25 cellular contexts compared by ENCODE assay signal in the genomic region with DNA sequence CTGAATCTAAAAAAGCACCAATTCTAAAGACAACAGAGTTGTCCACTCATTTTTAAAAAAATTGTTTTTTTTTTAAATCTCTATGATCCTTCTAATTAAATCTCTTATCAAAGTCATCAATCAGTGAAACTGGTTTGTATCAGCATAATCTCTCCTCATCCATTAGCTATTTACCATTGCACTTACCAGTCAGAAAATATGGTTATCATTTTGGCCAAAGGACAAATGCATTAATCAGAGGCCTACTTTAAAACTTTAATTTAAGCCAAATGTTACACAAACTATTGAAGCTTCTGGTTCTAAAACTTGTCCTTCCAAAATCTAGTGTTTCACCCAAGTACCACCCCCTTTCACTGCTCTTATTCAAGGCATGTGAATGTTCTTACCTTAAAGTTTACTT. TPM values are rescaled to one million over a fixed set of nuclear protein-coding genes. Genes with fewer than 3 reads are reported as not detected.
DNase-seq lines count a peak whose midpoint lies in the region; ATAC-seq and TF ChIP-seq lines count a peak whose summit lies in the region.
"Had no signal": no experiment of that assay in that cellular context is flagged by ENCODE, and none has a peak within 500 bp of the region (broad histone marks: within the 10 kb centered on the region; RNA-seq: fewer than 3 reads in every experiment).

No MANE protein-coding gene starts in this region.

- H3K4me3 ChIP-seq in stomach: no peak overlapping the region

- peaks cover 47% of the 10 kb centered on the region for H3K36me3 Mint-ChIP-seq in activated CD4-positive, alpha-beta T cell treated with anti-CD3 and anti-CD28 coated beads for 36 hours (ENCODE audit: low read depth)
- peaks cover 21% of the 10 kb centered on the region for H3K36me3 Mint-ChIP-seq in natural killer cell
- peaks cover 25% of the 10 kb centered on the region for H3K36me3 Mint-ChIP-seq in natural killer cell treated with Interleukin-12 subunit alpha and Interleukin-12 subunit beta and Interleukin-15 and Interleukin-18, amount 100 ng/mL, for 72 hours
- H3K36me3 Mint-ChIP-seq in mesothelial cell of epicardium: peaks cover 31% of the 10 kb centered on the region
- peaks cover 75% of the 10 kb centered on the region for H3K36me3 Mint-ChIP-seq in activated T-helper 17 cell treated with anti-CD3 and anti-CD28 coated beads, Interleukin-2, amount 50 U/mL, for 72 hours (ENCODE audit: low read depth)

- intact Hi-C loops in activated CD4-positive, alpha-beta T cell treated with anti-CD3 and anti-CD28 coated beads for 36 hours (cut with DNase I, micrococcal nuclease): no loop called here
- intact Hi-C loops in natural killer cell (cut with micrococcal nuclease) (loop anchor here (10.0 kb wide), 1 partner anchor 428 kb away; no protein-coding TSS in a partner anchor), stomach (cut with DNase I; ENCODE audit: low total_unique reads) (no loop called here)

- H3K9me3 ChIP-seq in stomach: no peaks in the 10 kb centered on the region

- peak overlapping the region; percentile 37 for H3K27ac Mint-ChIP-seq in activated CD4-positive, alpha-beta T cell treated with anti-CD3 and anti-CD28 coated beads for 36 hours
- H3K27ac Mint-ChIP-seq in natural killer cell: peak overlapping the region; percentile 6 to 50
- no peak overlapping the region for H3K27ac Mint-ChIP-seq in natural killer cell treated with Interleukin-12 subunit alpha and Interleukin-12 subunit beta and Interleukin-15 and Interleukin-18, amount 100 ng/mL, for 72 hours
- peak overlapping the region; percentile 73 for H3K27ac Mint-ChIP-seq in mesothelial cell of epicardium
- H3K27ac Mint-ChIP-seq in activated T-helper 17 cell treated with anti-CD3 and anti-CD28 coated beads, Interleukin-2, amount 50 U/mL, for 72 hours: no peak overlapping the region
- H3K27ac Mint-ChIP-seq: B cell had no signal

- H3K4me1 ChIP-seq in stomach: peaks cover 10 to 42% (median 33%) of the 10 kb centered on the region in 4 donors

- no peak for DNase-seq in activated CD4-positive, alpha-beta T cell treated with anti-CD3 and anti-CD28 coated beads for 36 hours
- no peak for DNase-seq in activated CD4-positive, alpha-beta T cell treated with anti-CD3 and anti-CD28 coated beads, Interleukin-2, amount 50 U/mL, for 48 hours
- DNase-seq in natural killer cell (no peak), mesothelial cell of epicardium (ENCODE audit: low spot score in 2 of 2, unreplicated experiment in 2 of 2) (no peak), NCI-H1694 (lab: John Stamatoyannopoulos, UW) (no peak), stomach (no peak)
- DNase-seq in natural killer cell treated with Interleukin-12 subunit alpha and Interleukin-12 subunit beta and Interleukin-15 and Interleukin-18, amount 100 ng/mL, for 72 hours (ENCODE audit: low spot score): no peak
- DNase-seq: Calu3, DMS79 treated with DMSO at 0.1 percent for 48 hours, GF-D8, NCI-H1048, NCI-H1417, NCI-H1694 treated with DMSO at 0.1 percent for 48 hours, NCI-H2081 treated with DMSO at 0.1 percent for 48 hours, NCI-H2171, NCI-H226, NCI-H524, NCI-H774 had no signal

- peaks cover 38% of the 10 kb centered on the region for H3K4me1 Mint-ChIP-seq in activated CD4-positive, alpha-beta T cell treated with anti-CD3 and anti-CD28 coated beads for 36 hours
- H3K4me1 Mint-ChIP-seq in natural killer cell: peaks cover 34 to 41% of the 10 kb centered on the region in 2 donors
- peaks cover 19 to 22% of the 10 kb centered on the region in 2 donors for H3K4me1 Mint-ChIP-seq in natural killer cell treated with Interleukin-12 subunit alpha and Interleukin-12 subunit beta and Interleukin-15 and Interleukin-18, amount 100 ng/mL, for 72 hours (ENCODE audit: low read depth in 2 of 2)
- peaks cover 17% of the 10 kb centered on the region for H3K4me1 Mint-ChIP-seq in mesothelial cell of epicardium
- H3K4me1 Mint-ChIP-seq in activated T-helper 17 cell treated with anti-CD3 and anti-CD28 coated beads, Interleukin-2, amount 50 U/mL, for 72 hours: peaks cover 10% of the 10 kb centered on the region

- peaks cover 22 to 61% (median 55%) of the 10 kb centered on the region in 4 donors for H3K36me3 ChIP-seq in stomach

- no peaks in the 10 kb centered on the region for H3K27me3 ChIP-seq in stomach

- H3K9me3 Mint-ChIP-seq in activated CD4-positive, alpha-beta T cell treated with anti-CD3 and anti-CD28 coated beads for 36 hours (ENCODE audit: low read depth): no peaks in the 10 kb centered on the region
- H3K9me3 Mint-ChIP-seq in natural killer cell (no peaks in the 10 kb centered on the region), mesothelial cell of epicardium (no peaks in the 10 kb centered on the region)
- H3K9me3 Mint-ChIP-seq in natural killer cell treated with Interleukin-12 subunit alpha and Interleukin-12 subunit beta and Interleukin-15 and Interleukin-18, amount 100 ng/mL, for 72 hours: no peaks in the 10 kb centered on the region
- no peaks in the 10 kb centered on the region for H3K9me3 Mint-ChIP-seq in activated T-helper 17 cell treated with anti-CD3 and anti-CD28 coated beads, Interleukin-2, amount 50 U/mL, for 72 hours
- H3K9me3 Mint-ChIP-seq: IgD-negative memory B cell had no signal

- no peak for ATAC-seq in activated CD4-positive, alpha-beta T cell treated with anti-CD3 and anti-CD28 coated beads for 36 hours
- no peak for ATAC-seq in natural killer cell
- ATAC-seq in natural killer cell treated with Interleukin-12 subunit alpha and Interleukin-12 subunit beta and Interleukin-15 and Interleukin-18, amount 100 ng/mL, for 72 hours: no peak
- ATAC-seq in activated T-helper 17 cell treated with anti-CD3 and anti-CD28 coated beads, Interleukin-2, amount 50 U/mL, for 72 hours (replicated peaks): no peak

- H3K27ac ChIP-seq in stomach: no peak overlapping the region
- H3K27ac ChIP-seq: 22Rv1, C4-2B, HL-60, KMS-11 had no signal

- H3K4me3 Mint-ChIP-seq in activated CD4-positive, alpha-beta T cell treated with anti-CD3 and anti-CD28 coated beads for 36 hours: no peak overlapping the region
- H3K4me3 Mint-ChIP-seq in natural killer cell (no peak overlapping the region), mesothelial cell of epicardium (no peak overlapping the region)
- no peak overlapping the region for H3K4me3 Mint-ChIP-seq in natural killer cell treated with Interleukin-12 subunit alpha and Interleukin-12 subunit beta and Interleukin-15 and Interleukin-18, amount 100 ng/mL, for 72 hours
- H3K4me3 Mint-ChIP-seq in activated T-helper 17 cell treated with anti-CD3 and anti-CD28 coated beads, Interleukin-2, amount 50 U/mL, for 72 hours: no peak overlapping the region
- H3K4me3 Mint-ChIP-seq: B cell had no signal

- no peak for TF ChIP-seq POLR2A in stomach (IDR thresholded peaks at IDR 0.05)

- POLR2A ChIA-PET in activated CD4-positive, alpha-beta T cell treated with anti-CD3 and anti-CD28 coated beads for 36 hours (lab: Charles Lee): no interaction called here

- no peaks in the 10 kb centered on the region for H3K27me3 Mint-ChIP-seq in activated CD4-positive, alpha-beta T cell treated with anti-CD3 and anti-CD28 coated beads for 36 hours
- H3K27me3 Mint-ChIP-seq in natural killer cell (ENCODE audit: low read depth in 2 of 2) (no peaks in the 10 kb centered on the region), mesothelial cell of epicardium (ENCODE audit: low read depth) (no peaks in the 10 kb centered on the region)
- H3K27me3 Mint-ChIP-seq in natural killer cell treated with Interleukin-12 subunit alpha and Interleukin-12 subunit beta and Interleukin-15 and Interleukin-18, amount 100 ng/mL, for 72 hours: no peaks in the 10 kb centered on the region
- no peaks in the 10 kb centered on the region for H3K27me3 Mint-ChIP-seq in activated T-helper 17 cell treated with anti-CD3 and anti-CD28 coated beads, Interleukin-2, amount 50 U/mL, for 72 hours
- H3K27me3 Mint-ChIP-seq: B cell, IgD-negative memory B cell had no signal

- CTCF ChIA-PET in activated CD4-positive, alpha-beta T cell treated with anti-CD3 and anti-CD28 coated beads for 36 hours (lab: Charles Lee): interaction anchor here (0.6 to 1.3 kb wide), 3 partner anchors 21 to 502 kb away, joined by 3 to 6 read pairs (median 4); no protein-coding TSS in a partner anchor

- no peak for TF ChIP-seq CTCF in natural killer cell (IDR thresholded peaks at IDR 0.05)
- no peak for TF ChIP-seq CTCF in mesothelial cell of epicardium (IDR thresholded peaks at IDR 0.05; ENCODE audit: unreplicated experiment)
- TF ChIP-seq CTCF in stomach (IDR thresholded peaks at IDR 0.05): no peak

- TF ChIP-seq EP300 in stomach (IDR thresholded peaks at IDR 0.05): no peak

RNA-seq across cellular contexts. Expression of gene C18orf32, which starts 3.8 kb away (rescaled TPM):
- total RNA-seq in activated CD4-positive, alpha-beta T cell treated with anti-CD3 and anti-CD28 coated beads for 36 hours: 10 to 100 TPM; 12.7 to 20.0 TPM
- 10 to 100 TPM; 18.8 to 28.0 (median 23.9) TPM for total RNA-seq in natural killer cell
- total RNA-seq in natural killer cell treated with Interleukin-12 subunit alpha and Interleukin-12 subunit beta and Interleukin-15 and Interleukin-18, amount 100 ng/mL, for 72 hours: 10 to 100 TPM; 14.4 to 40.8 TPM
- total RNA-seq in mesothelial cell of epicardium: 31.6 to 40.8 TPM (median 35.3 TPM) in 3 replicates
- 10 to 100 TPM; 15.6 to 17.4 TPM for total RNA-seq in activated T-helper 17 cell treated with anti-CD3 and anti-CD28 coated beads, Interleukin-2, amount 50 U/mL, for 72 hours
- 100 to 1,000 TPM in 1 of 5 donors, 10 to 100 TPM in 3, under 1 TPM in 1; 0.58 to 186 (median 22.3) TPM for total RNA-seq in stomach
- 100 to 1,000 TPM in 1 of 3 donors, 10 to 100 TPM in 2; 65.9 to 124 (median 75.1) TPM for polyA plus RNA-seq in stomach

RNA-seq across cellular contexts. Expression of gene RPL17, which starts 9.1 kb away (rescaled TPM):
- total RNA-seq in activated CD4-positive, alpha-beta T cell treated with anti-CD3 and anti-CD28 coated beads for 36 hours: 1,000 to 10,000 TPM; 2,340 to 2,373 TPM
- total RNA-seq in natural killer cell (1,000 to 10,000 TPM; 1,115 to 1,338 (median 1,336) TPM), mesothelial cell of epicardium (2,110 to 2,217 TPM (median 2,192 TPM) in 3 replicates), stomach (1,000 to 10,000 TPM; 1,310 to 2,416 (median 1,610) TPM)
- 1,000 to 10,000 TPM; 1,051 to 1,176 TPM for total RNA-seq in natural killer cell treated with Interleukin-12 subunit alpha and Interleukin-12 subunit beta and Interleukin-15 and Interleukin-18, amount 100 ng/mL, for 72 hours
- total RNA-seq in activated T-helper 17 cell treated with anti-CD3 and anti-CD28 coated beads, Interleukin-2, amount 50 U/mL, for 72 hours: 1,000 to 10,000 TPM; 1,803 to 1,918 TPM
- polyA plus RNA-seq in stomach: 1,000 to 10,000 TPM; 3,104 to 3,954 (median 3,404) TPM

RNA-seq across cellular contexts. Expression of gene DYM, which starts 22.8 kb away (rescaled TPM):
- 10 to 100 TPM; 66.1 to 67.3 TPM for total RNA-seq in activated CD4-positive, alpha-beta T cell treated with anti-CD3 and anti-CD28 coated beads for 36 hours
- total RNA-seq in natural killer cell: 10 to 100 TPM; 78.2 to 81.3 (median 78.4) TPM
- 100 to 1,000 TPM in 1 of 2 donors, 10 to 100 TPM in 1; 75.4 to 117 TPM for total RNA-seq in natural killer cell treated with Interleukin-12 subunit alpha and Interleukin-12 subunit beta and Interleukin-15 and Interleukin-18, amount 100 ng/mL, for 72 hours
- total RNA-seq in mesothelial cell of epicardium: 65.3 to 76.1 TPM (median 71.2 TPM) in 3 replicates
- 10 to 100 TPM; 77.1 to 81.1 TPM for total RNA-seq in activated T-helper 17 cell treated with anti-CD3 and anti-CD28 coated beads, Interleukin-2, amount 50 U/mL, for 72 hours
- 100 to 1,000 TPM in 3 of 5 donors, 10 to 100 TPM in 2; 51.4 to 319 (median 127) TPM for total RNA-seq in stomach
- polyA plus RNA-seq in stomach: 10 to 100 TPM; 12.1 to 19.2 (median 17.1) TPM

Comparison
In these comparisons a context has a peak if more than half of its experiments do, and no peak if none do; other contexts are left out.
1. H3K27ac Mint-ChIP-seq: peak in activated CD4-positive, alpha-beta T cell treated with anti-CD3 and anti-CD28 coated beads for 36 hours (single experiment), natural killer cell (2 of 2) and mesothelial cell of epicardium (single experiment); none in natural killer cell treated with Interleukin-12 subunit alpha and Interleukin-12 subunit beta and Interleukin-15 and Interleukin-18, amount 100 ng/mL, for 72 hours (0 of 2) and activated T-helper 17 cell treated with anti-CD3 and anti-CD28 coated beads, Interleukin-2, amount 50 U/mL, for 72 hours (single experiment).